ENCODE assay signal across 8 cellular contexts in genomic region chr15:65981837-65982696, GRCh38.
DNase-seq lines count a peak whose midpoint lies in the region; ATAC-seq, FAIRE-seq and TF ChIP-seq lines count a peak whose summit lies in the region.

No MANE protein-coding gene starts in this region.

- H3K36me3 ChIP-seq in SU-DHL-6 (ENCODE audit: low read length) = no peaks in the 10 kb centered on the region
- H3K36me3 ChIP-seq in GM12878 (ENCODE audit: control insufficient read depth in 2 of 2, insufficient read depth in 2 of 2, low read length in 1 of 2) = no peaks in the 10 kb centered on the region
- no peaks in the 10 kb centered on the region for H3K36me3 ChIP-seq in GM23248 (ENCODE audit: low read depth)
- no peaks in the 10 kb centered on the region for H3K36me3 ChIP-seq in uterus

- H3K4me1 ChIP-seq in GM12878 (ENCODE audit: control insufficient read depth, insufficient read depth, low read length) (no peaks in the 10 kb centered on the region; the same call in 1 of the 2 replicates), GM23248 (ENCODE audit: insufficient read depth) (no peaks in the 10 kb centered on the region), uterus (peaks cover 0 to 6% of the 10 kb centered on the region in 2 donors)

- CTCF ChIA-PET in GM12878 (lab: Yijun Ruan, JAX) = interaction anchor here (0.6 to 3.9 kb wide), 9 partner anchors 23 to 305 kb away, joined by 3 to 19 read pairs (median 4); no protein-coding TSS in a partner anchor

- FAIRE-seq in GM12878 (lab: Jason Lieb, UNC) = no peak

- RAD21 ChIA-PET in GM12878 (lab: Charles Lee; ENCODE audit: unreplicated experiment) = interaction anchor here (1.0 to 1.7 kb wide), 3 partner anchors 9 to 65 kb away, joined by 3 to 7 read pairs (median 4); no protein-coding TSS in a partner anchor

- TF ChIP-seq CTCF in SU-DHL-6 (IDR thresholded peaks at IDR 0.05; ENCODE audit: insufficient read depth, low read length, poor library complexity, severe bottlenecking) (peak; percentile 44), GM12878 (IDR thresholded peaks at IDR 0.05 in 2 of 3, conservative IDR thresholded peaks at IDR 0.05 in 1 of 3; ENCODE audit: control insufficient read depth in 2 of 3, extremely low read depth in 1 of 3, insufficient read depth in 1 of 3, low read depth in 3 of 3, low read length in 3 of 3) (peak; percentile 38 to 56 (median 51)), uterus (IDR thresholded peaks at IDR 0.05) (no peak)

- TF ChIP-seq POLR2A in GM12878 (IDR thresholded peaks at IDR 0.05; ENCODE audit: low read depth, low read length) (no peak), uterus (IDR thresholded peaks at IDR 0.05) (no peak)

- H3K9me3 ChIP-seq in SU-DHL-6 (ENCODE audit: insufficient read depth, low read length) (no peaks in the 10 kb centered on the region), GM12878 (replicated peaks; ENCODE audit: control insufficient read depth, insufficient read depth, low read length) (no peaks in the 10 kb centered on the region), GM23248 (ENCODE audit: low read depth) (no peaks in the 10 kb centered on the region), uterus (no peaks in the 10 kb centered on the region)

- H3K9me2 ChIP-seq in SU-DHL-6 (replicated peaks; ENCODE audit: insufficient read depth, low read length) (no peaks in the 10 kb centered on the region), GM23248 (ENCODE audit: insufficient read depth) (no peaks in the 10 kb centered on the region)

- H3K4me3 ChIP-seq in SU-DHL-6 (ENCODE audit: insufficient read depth, low read length, poor library complexity, severe bottlenecking) (peak overlapping the region; percentile 58), GM12878 (peak overlapping the region; percentile 57; the same call in 1 of the 2 replicates), GM23248 (no peak overlapping the region), uterus (no peak overlapping the region)

- no peaks in the 10 kb centered on the region for H3F3A ChIP-seq in SU-DHL-6 (ENCODE audit: insufficient read depth)
- H3F3A ChIP-seq in GM23248 (ENCODE audit: insufficient read depth) = no peaks in the 10 kb centered on the region

- no peaks in the 10 kb centered on the region for H3K79me2 ChIP-seq in SU-DHL-6 (ENCODE audit: insufficient read depth, low read length)
- no peaks in the 10 kb centered on the region for H3K79me2 ChIP-seq in GM12878 (ENCODE audit: control insufficient read depth, insufficient read depth, low read length)
- H3K79me2 ChIP-seq in GM23248 (ENCODE audit: insufficient read depth) = no peaks in the 10 kb centered on the region

- DNase-seq in ELF-1 (ENCODE audit: low read depth, low spot score) (peak; percentile 73), GM12878 (ENCODE audit: low read depth, low spot score) (no peak), medulla oblongata (ENCODE audit: extremely low spot score) (peak; percentile 17), GM23248 (no peak), uterus (no peak)
- DNase-seq in stimulated activated CD8-positive, alpha-beta memory T cell treated with anti-CD3 and anti-CD28 coated beads, Interleukin-4, amount 100 ng/mL, for 48 hours = peak; percentile 68

- H4K20me1 ChIP-seq in SU-DHL-6 (ENCODE audit: low read depth, low read length) (no peaks in the 10 kb centered on the region), GM12878 (ENCODE audit: control insufficient read depth, insufficient read depth) (no peaks in the 10 kb centered on the region), GM23248 (ENCODE audit: insufficient read depth) (no peaks in the 10 kb centered on the region)

- SMC1A ChIA-PET in GM12878 (lab: Charles Lee; ENCODE audit: uncharacterized antibody, unreplicated experiment) = interaction anchor here (1.0 to 4.6 kb wide), 3 partner anchors 61 to 64 kb away, joined by 4 to 21 read pairs (median 6); no protein-coding TSS in a partner anchor

- 2% methylated on average over 43 of the region's 43 CpGs for WGBS in GM12878 (ENCODE audit: insufficient coverage, insufficient replicate concordance, low lambda C conversion rate, missing lambda C conversion rate)
- WGBS in GM23248 (ENCODE audit: low coverage in 1 of 2, low lambda C conversion rate in 2 of 2, missing lambda C conversion rate in 2 of 2), 2 experiments = 1 to 3% methylated on average over 35 to 36 of the region's 43 CpGs

- no peak overlapping the region for H3K27ac ChIP-seq in SU-DHL-6 (ENCODE audit: low read depth, low read length)
- H3K27ac ChIP-seq in GM12878 (ENCODE audit: control insufficient read depth, insufficient read depth) = no peak overlapping the region
- no peak overlapping the region for H3K27ac ChIP-seq in GM23248
- H3K27ac ChIP-seq in uterus = no peak overlapping the region

- ATAC-seq in HG02759 (IDR thresholded peaks at IDR 0.05; ENCODE audit: unreplicated experiment) (peak; percentile 76), GM12878 (peak; percentile 94)

- peak overlapping the region; percentile 62 for H3K4me2 ChIP-seq in SU-DHL-6 (ENCODE audit: low read depth, low read length, poor library complexity, severe bottlenecking)
- H3K4me2 ChIP-seq in GM12878 (ENCODE audit: control insufficient read depth, insufficient read depth) = peak overlapping the region; percentile 77
- H3K4me2 ChIP-seq in GM23248 (ENCODE audit: unreplicated experiment) = no peak overlapping the region

- BruUV-seq in GM12878 (replicated peaks; lab: Mats Ljungman, UMichigan) = no TSS peak

- peak overlapping the region; percentile 61 for H2AFZ ChIP-seq in SU-DHL-6 (ENCODE audit: low read depth, low read length, severe bottlenecking)
- 0 out of 2 replicates have a peak overlapping the region, but pooled peaks have one; percentile 54 for H2AFZ ChIP-seq in GM12878 (ENCODE audit: control insufficient read depth, low read depth, low read length)
- H2AFZ ChIP-seq in GM23248 = no peak overlapping the region

- TF ChIP-seq RAD21 in GM12878 (IDR thresholded peaks at IDR 0.05; ENCODE audit: insufficient read depth, low read depth, low read length) = peak; percentile 54

- no peak for TF ChIP-seq EP300 in GM12878 (IDR thresholded peaks at IDR 0.05; ENCODE audit: borderline replicate concordance in 1 of 2, control insufficient read depth in 1 of 2, low read depth in 2 of 2, low read length in 2 of 2)

- POLR2A ChIA-PET in GM12878 (lab: Charles Lee) = interaction anchor here (1.1 kb wide), 1 partner anchor 27 kb away, joined by 3 read pairs; no protein-coding TSS in a partner anchor

- H3K27me3 ChIP-seq in SU-DHL-6 (ENCODE audit: low read length) = no peaks in the 10 kb centered on the region
- peaks cover 0 to 1% of the 10 kb centered on the region in 2 experiments; a peak in 1 of 4 replicates for H3K27me3 ChIP-seq in GM12878 (replicated peaks in 1 of 2; ENCODE audit: control insufficient read depth in 2 of 2, insufficient read depth in 2 of 2, low read length in 1 of 2)
- H3K27me3 ChIP-seq in GM23248 (replicated peaks; ENCODE audit: insufficient read depth) = peaks cover 51% of the 10 kb centered on the region
- peaks cover 0 to 16% of the 10 kb centered on the region in 2 donors for H3K27me3 ChIP-seq in uterus

- intact Hi-C loops in GM12878 (cut with micrococcal nuclease; ENCODE audit: unreplicated experiment) = loop anchor here (1.0 to 10.0 kb wide), 3 partner anchors 64 to 303 kb away; no protein-coding TSS in a partner anchor
- intact Hi-C loops in uterus (cut with DNase I; ENCODE audit: low total_unique reads) = no loop called here

- in situ Hi-C loops in GM12878 (cut with MboI) (no loop called here), GM23248 (cut with MboI) (no loop called here)

- H3K9ac ChIP-seq in SU-DHL-6 (ENCODE audit: low read length) = peak overlapping the region; percentile 39; the same call in 1 of the 2 replicates
- no peak overlapping the region for H3K9ac ChIP-seq in GM12878 (ENCODE audit: control insufficient read depth, insufficient read depth, low read length)
- no peak overlapping the region for H3K9ac ChIP-seq in GM23248

TF ChIP-seq in GM12878, 131 proteins besides CTCF, POLR2A, EP300 and RAD21 (continues in another document):
- TF ChIP-seq BHLHE40 (IDR thresholded peaks at IDR 0.05; ENCODE audit: borderline replicate concordance in 1 of 2, low read depth in 2 of 2, low read length in 1 of 2) (peak in 1 of 2 experiments; percentile 47; a peak in 2 of 4 replicates), ZNF217 (IDR thresholded peaks at IDR 0.05) (no peak), SMAD5 (IDR thresholded peaks at IDR 0.05; ENCODE audit: low read depth) (no peak), ATF2 (IDR thresholded peaks at IDR 0.05; ENCODE audit: low read length) (no peak), CREB1 (IDR thresholded peaks at IDR 0.05; ENCODE audit: low read depth) (0 out of 2 replicates have a peak, but pooled peaks have one; percentile 14), SMC3 (IDR thresholded peaks at IDR 0.05; ENCODE audit: borderline replicate concordance, low read length) (peak; percentile 31; the same call in 1 of the 2 replicates)

Comparison
In these comparisons a context has a peak if more than half of its experiments do, and no peak if none do; other contexts are left out.
1. DNase-seq: peak in ELF-1 (single experiment), medulla oblongata (single experiment) and stimulated activated CD8-positive, alpha-beta memory T cell treated with anti-CD3 and anti-CD28 coated beads, Interleukin-4, amount 100 ng/mL, for 48 hours (single experiment); none in GM12878 (single experiment), GM23248 (single experiment) and uterus (0 of 2).
2. H3K4me3 ChIP-seq: peak in SU-DHL-6 (single experiment) and GM12878 (single experiment); none in GM23248 (single experiment) and uterus (0 of 2).
3. CTCF ChIP-seq: peak in SU-DHL-6 (single experiment) and GM12878 (3 of 3); none in uterus (0 of 4).